ENCODE assay signal across 16 cellular contexts in genomic region chr1:180267761-180268555, GRCh38. TPM values are rescaled to one million over a fixed set of nuclear protein-coding genes. Genes with fewer than 3 reads are reported as not detected.
DNase-seq lines count a peak whose midpoint lies in the region; ATAC-seq and TF ChIP-seq lines count a peak whose summit lies in the region.
"Had no signal": no experiment of that assay in that cellular context is flagged by ENCODE, and none has a peak within 500 bp of the region (broad histone marks: within the 10 kb centered on the region; RNA-seq: fewer than 3 reads in every experiment).

No MANE protein-coding gene starts in this region.

- H3K27ac ChIP-seq in GM23338 (ENCODE audit: low read depth), result peak overlapping the region; percentile 53; the same call in 1 of the 2 replicates
- H3K27ac ChIP-seq in neural cell (ENCODE audit: low read length), result no peak overlapping the region
- no peak overlapping the region for H3K27ac ChIP-seq in hepatocyte
- H3K27ac ChIP-seq: 22Rv1, SK-N-MC, upper lobe of right lung had no signal

- TF ChIP-seq CTCF in GM23338 (conservative IDR thresholded peaks at IDR 0.05; ENCODE audit: low read depth in 2 of 2) (no peak), WTC11 (IDR thresholded peaks at IDR 0.05) (no peak), neural cell (IDR thresholded peaks at IDR 0.05; ENCODE audit: poor library complexity, severe bottlenecking) (no peak), hepatocyte (IDR thresholded peaks at IDR 0.05; ENCODE audit: poor library complexity) (no peak)

- ATAC-seq in GM23338 (no peak), WTC11 (no peak)
- ATAC-seq: activated CD8-positive, alpha-beta T cell treated with anti-CD3 and anti-CD28 coated beads for 36 hours; left ventricle myocardium superior; upper lobe of right lung had no signal

- peaks cover 38% of the 10 kb centered on the region for H3K4me1 ChIP-seq in GM23338 (ENCODE audit: insufficient read depth)
- peaks cover 9% of the 10 kb centered on the region for H3K4me1 ChIP-seq in hepatocyte (ENCODE audit: insufficient read depth)
- H3K4me1 ChIP-seq: upper lobe of right lung had no signal

- H3K27me3 ChIP-seq in GM23338 (ENCODE audit: insufficient read depth) (no peaks in the 10 kb centered on the region), neural cell (ENCODE audit: insufficient read depth, low read depth, low read length) (no peaks in the 10 kb centered on the region), hepatocyte (no peaks in the 10 kb centered on the region)
- H3K27me3 ChIP-seq: upper lobe of right lung had no signal

- H3K27ac Mint-ChIP-seq in GM23338 (peak overlapping the region; percentile 45), WTC11 (peak overlapping the region; percentile 47)
- H3K27ac Mint-ChIP-seq: activated CD8-positive, alpha-beta T cell treated with anti-CD3 and anti-CD28 coated beads for 36 hours; activated T-helper 2 cell treated with anti-CD3 and anti-CD28 coated beads, Interferon-gamma antibody, Interleukin-2, Interleukin-4, amounts not matched to agents 10 μg/mL and 5 μg/mL and 100 μg/mL, durations not matched to agents 14 hours and 24 hours and 36 hours had no signal

- CTCF ChIA-PET in WTC11 (lab: Charles Lee), result interaction anchor here (0.9 to 4.6 kb wide), 3 partner anchors 10 to 80 kb away, joined by 3 to 31 read pairs (median 3); no protein-coding TSS in a partner anchor

- H3K4me3 ChIP-seq in GM23338 (no peak overlapping the region), neural cell (ENCODE audit: low read length) (peak overlapping the region; percentile 3), hepatocyte (no peak overlapping the region)
- H3K4me3 ChIP-seq: SK-N-MC, upper lobe of right lung had no signal

- 83% methylated on average over 5 of the region's 5 CpGs for WGBS in hepatocyte (ENCODE audit: low lambda C conversion rate, missing lambda C conversion rate)

- no peaks in the 10 kb centered on the region for H3K79me2 ChIP-seq in GM23338 (replicated peaks; ENCODE audit: insufficient read depth)
- H3K79me2 ChIP-seq in neural cell (replicated peaks; ENCODE audit: insufficient read depth, low read length), result no peaks in the 10 kb centered on the region
- no peaks in the 10 kb centered on the region for H3K79me2 ChIP-seq in hepatocyte

- no peaks in the 10 kb centered on the region for H3K9me3 ChIP-seq in neural cell (ENCODE audit: low read length)
- no peaks in the 10 kb centered on the region for H3K9me3 ChIP-seq in hepatocyte (ENCODE audit: low read depth)
- H3K9me3 ChIP-seq: upper lobe of right lung had no signal

- H3K36me3 ChIP-seq in GM23338 (ENCODE audit: insufficient read depth) (no peaks in the 10 kb centered on the region), neural cell (ENCODE audit: insufficient read depth, low read length) (no peaks in the 10 kb centered on the region), hepatocyte (replicated peaks; ENCODE audit: insufficient read depth, low read depth) (no peaks in the 10 kb centered on the region)
- H3K36me3 ChIP-seq: upper lobe of right lung had no signal

- TF ChIP-seq EP300 in neural cell (conservative IDR thresholded peaks at IDR 0.05; ENCODE audit: poor library complexity, severe bottlenecking), result no peak

- H3K36me3 Mint-ChIP-seq in GM23338 (ENCODE audit: low read depth) (peaks cover 2% of the 10 kb centered on the region; the same call in 1 of the 3 replicates), WTC11 (peaks cover 8% of the 10 kb centered on the region)

- H3K9me2 ChIP-seq in GM23338 (ENCODE audit: insufficient read depth) (no peaks in the 10 kb centered on the region; the same call in 1 of the 2 replicates), neural cell (ENCODE audit: insufficient read depth, low read length) (no peaks in the 10 kb centered on the region), hepatocyte (replicated peaks; ENCODE audit: insufficient read depth) (no peaks in the 10 kb centered on the region)

- H3K27me3 Mint-ChIP-seq in GM23338 (ENCODE audit: insufficient read depth, low read depth, poor library complexity) (peaks cover 27% of the 10 kb centered on the region), WTC11 (ENCODE audit: low read depth) (no peaks in the 10 kb centered on the region)
- H3K27me3 Mint-ChIP-seq: activated CD8-positive, alpha-beta T cell treated with anti-CD3 and anti-CD28 coated beads for 36 hours had no signal

- H3K4me2 ChIP-seq in GM23338 (peak overlapping the region; percentile 24), neural cell (ENCODE audit: low read length) (no peak overlapping the region), hepatocyte (no peak overlapping the region)

- H3F3A ChIP-seq in GM23338 (replicated peaks; ENCODE audit: low read depth) (peaks cover 11% of the 10 kb centered on the region), neural cell (ENCODE audit: insufficient read depth, low read length, poor library complexity, severe bottlenecking) (no peaks in the 10 kb centered on the region)

- no peaks in the 10 kb centered on the region; the same call in 2 of the 3 replicates for H3K9me3 Mint-ChIP-seq in GM23338
- no peaks in the 10 kb centered on the region for H3K9me3 Mint-ChIP-seq in WTC11
- H3K9me3 Mint-ChIP-seq: activated CD8-positive, alpha-beta T cell treated with anti-CD3 and anti-CD28 coated beads for 36 hours; activated T-helper 2 cell treated with anti-CD3 and anti-CD28 coated beads, Interferon-gamma antibody, Interleukin-2, Interleukin-4, amounts not matched to agents 10 μg/mL and 5 μg/mL and 100 μg/mL, durations not matched to agents 14 hours and 24 hours and 36 hours had no signal

- POLR2A ChIA-PET in WTC11 (lab: Charles Lee), result interaction anchor here (0.5 kb wide), 1 partner anchor 10 kb away, joined by 3 read pairs; no protein-coding TSS in a partner anchor

- peak overlapping the region; percentile 23 for H3K9ac ChIP-seq in neural cell (ENCODE audit: low read length)

- H4K20me1 ChIP-seq in GM23338 (replicated peaks; ENCODE audit: insufficient read depth) (no peaks in the 10 kb centered on the region), neural cell (ENCODE audit: insufficient read depth) (no peaks in the 10 kb centered on the region), hepatocyte (ENCODE audit: insufficient read depth, poor library complexity, severe bottlenecking) (no peaks in the 10 kb centered on the region)

- TF ChIP-seq RAD21 in neural cell (conservative IDR thresholded peaks at IDR 0.05), result no peak

- H2AFZ ChIP-seq in GM23338, result no peak overlapping the region
- H2AFZ ChIP-seq in neural cell (ENCODE audit: low read depth, low read length), result no peak overlapping the region
- H2AFZ ChIP-seq in hepatocyte, result no peak overlapping the region

- H3K4me3 Mint-ChIP-seq in GM23338 (peak overlapping the region; percentile 9; the same call in 2 of the 3 replicates), WTC11 (no peak overlapping the region)
- H3K4me3 Mint-ChIP-seq: activated CD8-positive, alpha-beta T cell treated with anti-CD3 and anti-CD28 coated beads for 36 hours had no signal

- peak; percentile 22 for DNase-seq in DMS 273 (lab: John Stamatoyannopoulos, UW; ENCODE audit: unreplicated experiment)
- no peak for DNase-seq in DMS 273 treated with DMSO at 0.1 percent for 48 hours (lab: John Stamatoyannopoulos, UW)
- DNase-seq in GM23338 (ENCODE audit: low spot score), result no peak
- no peak for DNase-seq in WTC11 (ENCODE audit: low spot score)
- no peak for DNase-seq in hepatocyte (ENCODE audit: low spot score)
- DNase-seq in Kasumi-1 (lab: John Stamatoyannopoulos, UW), result no peak
- no peak for DNase-seq in stimulated activated CD4-positive, alpha-beta T cell treated with anti-CD3 and anti-CD28 coated beads, Interleukin-4, amount 100 ng/mL, for 1 hour
- DNase-seq: activated CD4-positive, CD25-positive, alpha-beta regulatory T cell; activated CD8-positive, alpha-beta T cell treated with anti-CD3 and anti-CD28 coated beads for 36 hours; left ventricle myocardium superior; NCI-H1694 treated with DMSO at 0.1 percent for 48 hours; upper lobe of right lung had no signal

- H3K4me1 Mint-ChIP-seq in GM23338 (peaks cover 72% of the 10 kb centered on the region), WTC11 (peaks cover 66% of the 10 kb centered on the region)

TF ChIP-seq in WTC11, 78 proteins besides CTCF, POLR2A, EP300 and RAD21:
- no peak for TF ChIP-seq NR2C2 (CRISPR knock-in tag; IDR thresholded peaks at IDR 0.05)
- no peak for TF ChIP-seq NFATC4 (CRISPR knock-in tag; IDR thresholded peaks at IDR 0.05)
TF ChIP-seq in WTC11: peak in this region for 0.

TF ChIP-seq in neural cell, 6 proteins besides CTCF, POLR2A, EP300 and RAD21 (continues in another document):
- TF ChIP-seq MXI1 (conservative IDR thresholded peaks at IDR 0.05; ENCODE audit: poor library complexity, severe bottlenecking) (no peak), REST (IDR thresholded peaks at IDR 0.05; ENCODE audit: borderline replicate concordance) (no peak), TAF1 (IDR thresholded peaks at IDR 0.05; ENCODE audit: low read depth) (no peak), POLR2AphosphoS5 (IDR thresholded peaks at IDR 0.05) (no peak)

RNA-seq across cellular contexts. Expression of gene LHX4, which starts 37.9 kb away (rescaled TPM):
- total RNA-seq in GM23338 (2014; rRNA removed; shearing (Covaris generic)), result 2.5 and 2.9 TPM in 2 replicates
- 1.2 and 1.4 TPM in 2 replicates for polyA plus RNA-seq in GM23338 (2016; fragmentation: Nextera tagmentation; extraction: Ambion mirVana)
- total RNA-seq in WTC11 (2021), result 7.7 to 19.2 TPM (median 9.2 TPM) in 3 replicates
- not detected in 2 replicates for polyA plus RNA-seq in neural cell
- polyA minus RNA-seq in neural cell, result not detected in 2 replicates
- 0.03 TPM in 1 of 2 replicates, not detected in the other for total RNA-seq in hepatocyte
- 0.28 and 0.49 TPM in 2 replicates for polyA plus RNA-seq in hepatocyte
- total RNA-seq: activated CD8-positive, alpha-beta T cell treated with anti-CD3 and anti-CD28 coated beads for 36 hours; activated T-helper 2 cell treated with anti-CD3 and anti-CD28 coated beads, Interferon-gamma antibody, Interleukin-2, Interleukin-4, amounts not matched to agents 10 μg/mL and 5 μg/mL and 100 μg/mL, durations not matched to agents 14 hours and 24 hours and 36 hours; left ventricle myocardium superior; upper lobe of right lung had no signal
